Comparison of ENCODE assay signal across 8 cellular contexts in genomic region chr19:796692-797527, GRCh38. TPM values are rescaled to one million over a fixed set of nuclear protein-coding genes. Genes with fewer than 3 reads are reported as not detected.
DNase-seq lines count a peak whose midpoint lies in the region; ATAC-seq and TF ChIP-seq lines count a peak whose summit lies in the region.

PTBP1 (plus strand) TSS chr19:797452; CDS start chr19:797498, 46 bp downstream.

- peaks cover 39% of the 10 kb centered on the region for H3K36me3 ChIP-seq in BLaER1

- peaks cover 45% of the 10 kb centered on the region for H3K4me1 ChIP-seq in BLaER1

- H3K9me3 ChIP-seq in BLaER1: no peaks in the 10 kb centered on the region

- CTCF ChIA-PET in activated CD4-positive, alpha-beta T cell treated with anti-CD3 and anti-CD28 coated beads, Interleukin-2, amount 10 ng/mL, durations not matched to agents 7 days and 5 days (lab: Charles Lee): no interaction called here

- H3K4me2 ChIP-seq in BLaER1: peak within 1 kb of the TSS; percentile 100

- no peaks in the 10 kb centered on the region for H3K27me3 Mint-ChIP-seq in activated CD4-positive, alpha-beta T cell treated with anti-CD3 and anti-CD28 coated beads, Interleukin-2, amount 10 ng/mL, durations not matched to agents 7 days and 5 days

- H3K27ac ChIP-seq in BLaER1 (peak within 1 kb of the TSS; percentile 98), coronary artery (peak within 1 kb of the TSS; percentile 98 to 99), layer of hippocampus (ENCODE audit: low read depth, low read length) (peak within 1 kb of the TSS; percentile 89)

- H4K20me1 ChIP-seq in BLaER1: peaks cover 43% of the 10 kb centered on the region

- peak; percentile 100 for DNase-seq in NCI-H69 (lab: John Stamatoyannopoulos, UW)
- DNase-seq in activated CD4-positive, alpha-beta T cell treated with anti-CD3 and anti-CD28 coated beads, Interleukin-2, amount 10 ng/mL, durations not matched to agents 7 days and 5 days: peak; percentile 100
- DNase-seq in coronary artery (ENCODE audit: low spot score): peak; percentile 100
- peak; percentile 96 to 97 for DNase-seq in stimulated activated CD4-positive, alpha-beta T cell treated with anti-CD3 and anti-CD28 coated beads, Interleukin-1b, Interleukin-23, amount 100 ng/mL, for 4 hours (ENCODE audit: low read depth in 2 of 2)

- H3K4me1 Mint-ChIP-seq in activated CD4-positive, alpha-beta T cell treated with anti-CD3 and anti-CD28 coated beads, Interleukin-2, amount 10 ng/mL, durations not matched to agents 7 days and 5 days: peaks cover 31% of the 10 kb centered on the region

- H3K4me3 ChIP-seq in BLaER1 (peak within 1 kb of the TSS; percentile 92), coronary artery (peak within 1 kb of the TSS; percentile 94)

- H3K27me3 ChIP-seq in BLaER1 (no peaks in the 10 kb centered on the region), layer of hippocampus (ENCODE audit: control insufficient read depth, insufficient read depth, low read length) (no peaks in the 10 kb centered on the region)

- TF ChIP-seq CTCF in coronary artery (IDR thresholded peaks at IDR 0.05): no peak

- H3K9ac ChIP-seq in BLaER1: peak within 1 kb of the TSS; percentile 94

- H3K27ac Mint-ChIP-seq in activated CD4-positive, alpha-beta T cell treated with anti-CD3 and anti-CD28 coated beads, Interleukin-2, amount 10 ng/mL, durations not matched to agents 7 days and 5 days: peak within 1 kb of the TSS; percentile 93

- H3K4me3 Mint-ChIP-seq in activated CD4-positive, alpha-beta T cell treated with anti-CD3 and anti-CD28 coated beads, Interleukin-2, amount 10 ng/mL, durations not matched to agents 7 days and 5 days: peak within 1 kb of the TSS; percentile 95

- POLR2A ChIA-PET in activated CD4-positive, alpha-beta T cell treated with anti-CD3 and anti-CD28 coated beads, Interleukin-2, amount 10 ng/mL, durations not matched to agents 7 days and 5 days (lab: Charles Lee): no interaction called here

- H3K36me3 Mint-ChIP-seq in activated CD4-positive, alpha-beta T cell treated with anti-CD3 and anti-CD28 coated beads, Interleukin-2, amount 10 ng/mL, durations not matched to agents 7 days and 5 days (ENCODE audit: low read depth): peaks cover 25% of the 10 kb centered on the region

- ATAC-seq in GM19328 (IDR thresholded peaks at IDR 0.05; ENCODE audit: unreplicated experiment): peak; percentile 64
- peak; percentile 64 for ATAC-seq in HG03520 (IDR thresholded peaks at IDR 0.05; ENCODE audit: unreplicated experiment)

- H3K9me3 Mint-ChIP-seq in activated CD4-positive, alpha-beta T cell treated with anti-CD3 and anti-CD28 coated beads, Interleukin-2, amount 10 ng/mL, durations not matched to agents 7 days and 5 days: no peaks in the 10 kb centered on the region

RNA-seq across cellular contexts. Expression of gene PTBP1, which starts in this region (rescaled TPM):
- total RNA-seq in activated CD4-positive, alpha-beta T cell treated with anti-CD3 and anti-CD28 coated beads, Interleukin-2, amount 10 ng/mL, durations not matched to agents 7 days and 5 days: 100 to 1,000 TPM; 487 to 536 TPM

Comparison
In these comparisons a context has a peak if more than half of its experiments do, and no peak if none do; other contexts are left out.
1. Peak in every context shown above with its lines: DNase-seq, ATAC-seq, H3K4me3 ChIP-seq and H3K27ac ChIP-seq.